8 cellular contexts compared by ENCODE assay signal in the genomic region with DNA sequence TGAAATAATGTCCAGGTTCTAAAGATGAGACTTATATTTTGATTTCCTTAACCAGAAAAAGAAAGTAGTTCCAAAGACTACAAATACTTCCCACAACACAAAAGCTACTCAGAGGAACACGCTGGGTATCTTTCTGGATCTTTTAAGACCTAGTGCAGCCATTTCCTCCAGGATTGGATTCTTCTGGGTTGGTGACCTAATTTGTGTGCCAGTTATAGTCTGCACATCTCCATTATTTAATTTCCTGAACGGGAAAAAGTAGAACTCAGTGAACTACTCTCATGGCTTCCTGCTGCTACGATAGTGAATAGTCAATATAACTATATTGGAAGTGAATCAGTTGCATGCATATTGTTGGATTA. TPM values are rescaled to one million over a fixed set of nuclear protein-coding genes. Genes with fewer than 3 reads are reported as not detected.
DNase-seq lines count a peak whose midpoint lies in the region; ATAC-seq, FAIRE-seq and TF ChIP-seq lines count a peak whose summit lies in the region.

No MANE protein-coding gene starts in this region.

- H3K9me3 ChIP-seq in K562 (replicated peaks; ENCODE audit: control insufficient read depth, insufficient read depth, low read depth, low read length) (no peaks in the 10 kb centered on the region), mesenchymal stem cell (ENCODE audit: control insufficient read depth, low read length) (no peaks in the 10 kb centered on the region), upper lobe of right lung (no peaks in the 10 kb centered on the region)

- ATAC-seq in K562 (no peak), upper lobe of right lung (no peak), HG03097 (IDR thresholded peaks at IDR 0.05; ENCODE audit: low FRiP score, unreplicated experiment) (no peak), HG02610 (IDR thresholded peaks at IDR 0.05; ENCODE audit: unreplicated experiment) (no peak)

- H3K4me3 Mint-ChIP-seq in activated naive CD4-positive, alpha-beta T cell treated with anti-CD3 and anti-CD28 coated beads, Interleukin-2, amount 50 U/mL, for 24 hours: peak overlapping the region; percentile 96

- H3K18ac ChIP-seq in mesenchymal stem cell (ENCODE audit: low read depth in 1 of 2, low read length in 2 of 2): no peak overlapping the region

- no peak overlapping the region for H2BK15ac ChIP-seq in mesenchymal stem cell (ENCODE audit: low read depth, poor library complexity, severe bottlenecking)

- peaks cover 34% of the 10 kb centered on the region for H3K79me2 ChIP-seq in K562 (ENCODE audit: control insufficient read depth, insufficient read depth, low read length)

- CTCF ChIA-PET in K562 (lab: Yijun Ruan, JAX; ENCODE audit: low intra/inter-chr PET ratio): no interaction called here

- H4K91ac ChIP-seq in mesenchymal stem cell (ENCODE audit: low read length): no peak overlapping the region

- H3K27me3 ChIP-seq in K562 (ENCODE audit: control insufficient read depth in 2 of 2, insufficient read depth in 2 of 2, low read length in 2 of 2): no peaks in the 10 kb centered on the region
- no peaks in the 10 kb centered on the region for H3K27me3 ChIP-seq in mesenchymal stem cell (ENCODE audit: control insufficient read depth in 1 of 2, insufficient read depth in 1 of 2, low read length in 2 of 2)
- no peaks in the 10 kb centered on the region for H3K27me3 ChIP-seq in upper lobe of right lung

- H2AK5ac ChIP-seq in mesenchymal stem cell (ENCODE audit: low read length, severe bottlenecking): no peak overlapping the region

- no peak for TF ChIP-seq POLR2A in K562 (conservative IDR thresholded peaks at IDR 0.05)

- H3K9me3 Mint-ChIP-seq in activated naive CD4-positive, alpha-beta T cell treated with anti-CD3 and anti-CD28 coated beads, Interleukin-2, amount 50 U/mL, for 24 hours: no peaks in the 10 kb centered on the region

- TF ChIP-seq EP300 in K562 (IDR thresholded peaks at IDR 0.05; ENCODE audit: low read length): no peak

- peaks cover 46% of the 10 kb centered on the region for H3K4me1 Mint-ChIP-seq in activated naive CD4-positive, alpha-beta T cell treated with anti-CD3 and anti-CD28 coated beads, Interleukin-2, amount 50 U/mL, for 24 hours

- peak overlapping the region; percentile 91 for H3K27ac ChIP-seq in K562 (ENCODE audit: extremely low read depth, low read depth, low read length)
- peak overlapping the region; percentile 95 for H3K27ac ChIP-seq in mesenchymal stem cell (ENCODE audit: low read length, poor library complexity, severe bottlenecking)
- peak overlapping the region; percentile 99 for H3K27ac ChIP-seq in upper lobe of right lung

- H3K36me3 ChIP-seq in K562 (ENCODE audit: control insufficient read depth, insufficient read depth, low read length) (peaks cover 17% of the 10 kb centered on the region; the same call in 1 of the 3 replicates), mesenchymal stem cell (ENCODE audit: control insufficient read depth in 1 of 2, insufficient read depth in 2 of 2, low read depth in 1 of 2, low read length in 2 of 2) (peaks cover 5 to 17% of the 10 kb centered on the region in 2 experiments), upper lobe of right lung (peaks cover 16% of the 10 kb centered on the region)

- peak overlapping the region; percentile 64 for H3K4me3 ChIP-seq in K562
- H3K4me3 ChIP-seq in mesenchymal stem cell (ENCODE audit: insufficient read depth in 1 of 2, low read depth in 1 of 2, low read length in 2 of 2): peak overlapping the region in 1 of 2 experiments; percentile 91
- H3K4me3 ChIP-seq in upper lobe of right lung: peak overlapping the region; percentile 97

- no peak overlapping the region for H3K4ac ChIP-seq in mesenchymal stem cell (ENCODE audit: low read depth in 1 of 2, low read length in 2 of 2)

- H2AFZ ChIP-seq in K562 (ENCODE audit: low read depth, low read length) (peak overlapping the region; percentile 84), mesenchymal stem cell (ENCODE audit: low read depth, low read length) (no peak overlapping the region)

- no peak overlapping the region for H3K14ac ChIP-seq in mesenchymal stem cell (ENCODE audit: low read length in 2 of 2)

- no peak overlapping the region for H2BK5ac ChIP-seq in mesenchymal stem cell (ENCODE audit: low read depth, low read length, poor library complexity, severe bottlenecking)

- no peak overlapping the region for H2BK12ac ChIP-seq in mesenchymal stem cell (ENCODE audit: low read length in 2 of 2)

- POLR2A ChIA-PET in K562 (lab: Yijun Ruan, JAX): no interaction called here

- H3K4me1 ChIP-seq in K562 (replicated peaks in 1 of 2; ENCODE audit: control insufficient read depth in 2 of 2, insufficient read depth in 2 of 2, low read length in 2 of 2): peaks cover 14 to 26% of the 10 kb centered on the region in 2 experiments; a peak in 4 of 5 replicates
- peaks cover 5% of the 10 kb centered on the region for H3K4me1 ChIP-seq in mesenchymal stem cell (ENCODE audit: control insufficient read depth, insufficient read depth, low read depth, low read length)
- H3K4me1 ChIP-seq in upper lobe of right lung: peaks cover 33% of the 10 kb centered on the region

- no peak for DNase-seq in activated naive CD4-positive, alpha-beta T cell (lab: John Stamatoyannopoulos, UW)
- DNase-seq in K562 (ENCODE audit: extremely low read depth in 1 of 4, low spot score in 3 of 4) (no peak), mesenchymal stem cell (no peak), upper lobe of right lung (no peak), CD1c-positive myeloid dendritic cell (ENCODE audit: extremely low spot score) (no peak)

- peak overlapping the region; percentile 72 for H3K27ac Mint-ChIP-seq in activated naive CD4-positive, alpha-beta T cell treated with anti-CD3 and anti-CD28 coated beads, Interleukin-2, amount 50 U/mL, for 24 hours

- peak overlapping the region in 1 of 2 experiments; percentile 80; a peak in 2 of 4 replicates for H3K9ac ChIP-seq in K562 (ENCODE audit: insufficient read depth in 1 of 2, low read depth in 2 of 2, low read length in 2 of 2)
- peak overlapping the region; percentile 94 for H3K9ac ChIP-seq in mesenchymal stem cell (ENCODE audit: low read length)

- no peak for TF ChIP-seq RAD21 in K562 (CRISPR knock-in tag; conservative IDR thresholded peaks at IDR 0.05 in 1 of 2, IDR thresholded peaks at IDR 0.05 in 1 of 2)

- H3K36me3 Mint-ChIP-seq in activated naive CD4-positive, alpha-beta T cell treated with anti-CD3 and anti-CD28 coated beads, Interleukin-2, amount 50 U/mL, for 24 hours: peaks cover 9% of the 10 kb centered on the region

- no peak for TF ChIP-seq CTCF in K562 (IDR thresholded peaks at IDR 0.05 in 2 of 3, conservative IDR thresholded peaks at IDR 0.05 in 1 of 3; ENCODE audit: insufficient read depth in 2 of 3, low read depth in 1 of 3, low read length in 3 of 3)
- no peak for TF ChIP-seq CTCF in upper lobe of right lung (IDR thresholded peaks at IDR 0.05)

- H3K23ac ChIP-seq in mesenchymal stem cell (ENCODE audit: low read length in 2 of 2): no peak overlapping the region

- H3K4me2 ChIP-seq in K562 (ENCODE audit: insufficient read depth, low read length) (peak overlapping the region; percentile 82), mesenchymal stem cell (ENCODE audit: low read length, poor library complexity, severe bottlenecking) (peak overlapping the region; percentile 83)

- 13% methylated on average over 3 of the region's 3 CpGs for WGBS in K562 (ENCODE audit: insufficient coverage, low coverage, missing lambda C conversion rate)
- WGBS in mesenchymal stem cell: no CpG with 5 or more reads among the region's 3 CpGs

- no peak overlapping the region for H4K8ac ChIP-seq in mesenchymal stem cell (ENCODE audit: low read length)

- H2BK120ac ChIP-seq in mesenchymal stem cell (ENCODE audit: low read depth, low read length): no peak overlapping the region

- in situ Hi-C loops in K562 (cut with MboI): no loop called here

- H3K79me1 ChIP-seq in mesenchymal stem cell (replicated peaks; ENCODE audit: low read length, poor library complexity, severe bottlenecking): peaks cover 23% of the 10 kb centered on the region

- no TSS peak for BruUV-seq in K562 (replicated peaks; lab: Mats Ljungman, UMichigan)

- no peaks in the 10 kb centered on the region for H3K9me1 ChIP-seq in K562 (ENCODE audit: control insufficient read depth, insufficient read depth, low read length)

- no peaks in the 10 kb centered on the region for H4K20me1 ChIP-seq in K562 (replicated peaks; ENCODE audit: control insufficient read depth, insufficient read depth, low read length)

- H3K27me3 Mint-ChIP-seq in activated naive CD4-positive, alpha-beta T cell treated with anti-CD3 and anti-CD28 coated beads, Interleukin-2, amount 50 U/mL, for 24 hours: no peaks in the 10 kb centered on the region

- intact Hi-C loops in K562 (cut with micrococcal nuclease) (loop anchor here (5.0 kb wide), 1 partner anchor 51 kb away; no protein-coding TSS in a partner anchor), upper lobe of right lung (cut with DNase I) (no loop called here)

- FAIRE-seq in K562 (lab: Jason Lieb, UNC): no peak

RNA-seq across cellular contexts. Expression of a gene that starts 1.5 kb away (rescaled TPM):
- 14.2 and 41.0 TPM in 2 replicates for total RNA-seq in K562 (2011; cell fraction: chromatin; rRNA removed; ENCODE audit: low replicate concordance)
- 13.8 TPM in 2 replicates for total RNA-seq in K562 (2011; cell fraction: nucleolus; rRNA removed)
- total RNA-seq in K562 (2011; cell fraction: nucleoplasm; rRNA removed): 28.9 and 49.0 TPM in 2 replicates
- 5.7 and 6.8 TPM in 2 replicates for total RNA-seq in K562 (2014; rRNA removed)
- total RNA-seq in K562 (2014; rRNA removed; fragmentation: Illumina TruSeq; extraction: Trizol): 17.1 and 17.9 TPM in 2 replicates
- total RNA-seq in K562 (2015; rRNA removed; fragmentation: Illumina TruSeq; extraction: Trizol): 11.5 and 12.3 TPM in 2 replicates
- 11.0 and 11.3 TPM in 2 replicates for total RNA-seq in K562 (2021)
- polyA plus RNA-seq in K562 (2011; rRNA removed): 11.5 and 17.1 TPM in 2 replicates
- polyA plus RNA-seq in K562 (2011; cell fraction: cytosol; rRNA removed): 4.0 and 20.9 TPM in 2 replicates
- polyA plus RNA-seq in K562 (2011; cell fraction: nucleus; rRNA removed): 13.9 and 19.8 TPM in 2 replicates
- polyA plus RNA-seq in K562 (2012): 14.0 and 14.2 TPM in 2 replicates
- polyA plus RNA-seq in K562 (2014; fragmentation: Illumina TruSeq; extraction: Trizol): 12.6 and 14.4 TPM in 2 replicates
- 1 to 10 TPM; 3.7 to 5.8 TPM for polyA plus RNA-seq in K562 (2014; fragmentation: Nextera tagmentation; extraction: Ambion mirVana)
- polyA plus RNA-seq in K562 (2014; rRNA removed): 7.6 and 9.5 TPM in 2 replicates
- 14.1 and 20.0 TPM in 2 replicates for polyA minus RNA-seq in K562 (2011; rRNA and poly(A)+ RNA removed)
- 14.9 and 19.5 TPM in 2 replicates for polyA minus RNA-seq in K562 (2011; cell fraction: cytosol; rRNA and poly(A)+ RNA removed)
- 8.6 and 14.1 TPM in 2 replicates for polyA minus RNA-seq in K562 (2011; cell fraction: nucleus; rRNA and poly(A)+ RNA removed)
- 30.8 TPM for polyA plus RNA-seq in mesenchymal stem cell (2013, experiment 1 of 2)
- 35.7 TPM for polyA plus RNA-seq in mesenchymal stem cell (2013, experiment 2 of 2)
- 28.0 TPM for total RNA-seq in upper lobe of right lung
